ENCODE assay signal across 24 cellular contexts in the genomic region with DNA sequence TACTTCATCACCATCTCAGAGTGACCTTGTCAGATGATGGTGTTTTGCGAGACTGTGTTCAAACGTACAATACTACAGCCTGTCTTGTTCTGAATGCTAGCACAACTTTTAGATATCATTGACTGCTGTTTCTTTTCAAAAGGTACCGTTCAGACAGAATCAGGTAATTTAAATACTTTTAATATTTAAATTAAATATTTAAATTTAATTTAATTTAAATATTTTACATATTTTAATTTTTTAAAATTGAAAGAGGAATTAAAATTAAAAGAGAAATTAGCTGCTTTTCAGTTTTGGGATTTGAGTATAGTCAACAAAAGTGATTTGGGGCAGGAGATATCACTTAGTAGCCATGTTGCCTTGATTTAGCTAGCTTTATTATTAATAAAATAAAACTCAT.
"Had no signal": no experiment of that assay in that cellular context is flagged by ENCODE, and none has a peak within 500 bp of the region (broad histone marks: within the 10 kb centered on the region; RNA-seq: fewer than 3 reads in every experiment).

No MANE protein-coding gene starts in this region.

- H3K4me1 Mint-ChIP-seq: mesothelial cell of epicardium, naive B cell had no signal

- ATAC-seq: foreskin keratinocyte, gastrocnemius medialis, heart right ventricle, left cardiac atrium, left lung, left ventricle myocardium superior, lower lobe of right lung, mucosa of descending colon had no signal

- FAIRE-seq: colon, endothelial cell of umbilical vein, islet of Langerhans, keratinocyte had no signal

- H3K4me3 ChIP-seq: coronary artery, dorsolateral prefrontal cortex, esophagus muscularis mucosa, gastrocnemius medialis, heart right ventricle, left lung, lower lobe of right lung, mucosa of descending colon had no signal

- H3K27ac ChIP-seq: coronary artery, dorsolateral prefrontal cortex, esophagus muscularis mucosa, foreskin keratinocyte, gastrocnemius medialis, heart right ventricle, left lung, lower lobe of right lung had no signal

- H3K27ac Mint-ChIP-seq: mesothelial cell of epicardium, naive B cell had no signal

- H3K9me3 Mint-ChIP-seq: mesothelial cell of epicardium had no signal

- H3K4me3 Mint-ChIP-seq: mesothelial cell of epicardium, naive B cell had no signal

- H3K36me3 Mint-ChIP-seq: mesothelial cell of epicardium, naive B cell had no signal

- DNase-seq: dermis blood vessel endothelial cell; dorsolateral prefrontal cortex; effector CD4-positive, alpha-beta T cell; effector memory CD4-positive, alpha-beta T cell; gastrocnemius medialis; glutamatergic neuron; head of caudate nucleus; heart right ventricle; hippocampal formation; left cardiac atrium; left lung; left ventricle myocardium superior; lower lobe of right lung; mesenchymal stem cell; mucosa of descending colon; naive B cell had no signal

- H3K27me3 ChIP-seq: dorsolateral prefrontal cortex, esophagus muscularis mucosa, foreskin keratinocyte, gastrocnemius medialis, heart right ventricle, left lung had no signal

- H3K4me1 ChIP-seq: esophagus muscularis mucosa, foreskin keratinocyte, gastrocnemius medialis, heart right ventricle, left lung, lower lobe of right lung had no signal

- H3K27me3 Mint-ChIP-seq: naive B cell had no signal

- H3K36me3 ChIP-seq: esophagus muscularis mucosa, gastrocnemius medialis, heart right ventricle, left lung, lower lobe of right lung had no signal
